In genomic region chr15:63504247-63504978, GRCh38 we compare ENCODE assay signal across 8 cellular contexts. TPM values are rescaled to one million over a fixed set of nuclear protein-coding genes. Genes with fewer than 3 reads are reported as not detected.
A peak's percentile ranks its signal among the peaks of the same experiment; 100 is the strongest.
DNase-seq lines count a peak whose midpoint lies in the region; ATAC-seq lines count a peak whose summit lies in the region.

A gene with protein sequence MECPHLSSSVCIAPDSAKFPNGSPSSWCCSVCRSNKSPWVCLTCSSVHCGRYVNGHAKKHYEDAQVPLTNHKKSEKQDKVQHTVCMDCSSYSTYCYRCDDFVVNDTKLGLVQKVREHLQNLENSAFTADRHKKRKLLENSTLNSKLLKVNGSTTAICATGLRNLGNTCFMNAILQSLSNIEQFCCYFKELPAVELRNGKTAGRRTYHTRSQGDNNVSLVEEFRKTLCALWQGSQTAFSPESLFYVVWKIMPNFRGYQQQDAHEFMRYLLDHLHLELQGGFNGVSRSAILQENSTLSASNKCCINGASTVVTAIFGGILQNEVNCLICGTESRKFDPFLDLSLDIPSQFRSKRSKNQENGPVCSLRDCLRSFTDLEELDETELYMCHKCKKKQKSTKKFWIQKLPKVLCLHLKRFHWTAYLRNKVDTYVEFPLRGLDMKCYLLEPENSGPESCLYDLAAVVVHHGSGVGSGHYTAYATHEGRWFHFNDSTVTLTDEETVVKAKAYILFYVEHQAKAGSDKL (plus strand): TSS chr15:63504593. CDS start chr15:63504740, 147 bp downstream.

- CTCF ChIA-PET in CD8-positive, alpha-beta memory T cell (lab: Charles Lee), result interaction anchor here (0.7 to 8.3 kb wide), 13 partner anchors 9 to 108 kb away, joined by 3 to 115 read pairs (median 5); no protein-coding TSS in a partner anchor

- peaks cover 0 to 3% (median 1%) of the 10 kb centered on the region in 5 donors for H3K9me3 Mint-ChIP-seq in CD8-positive, alpha-beta memory T cell

- H3K27me3 ChIP-seq in CD8-positive, alpha-beta memory T cell (ENCODE audit: insufficient read depth, low read length, poor library complexity, severe bottlenecking), result no peaks in the 10 kb centered on the region

- POLR2A ChIA-PET in CD8-positive, alpha-beta memory T cell (lab: Charles Lee), result interaction anchor here (0.5 to 4.6 kb wide), 16 partner anchors 9 to 589 kb away, joined by 3 to 48 read pairs (median 4); partner anchors contain the start of gene CIAO2A

- peak within 1 kb of the TSS; percentile 94 to 99 (median 98) for H3K4me3 Mint-ChIP-seq in CD8-positive, alpha-beta memory T cell

- peaks cover 78 to 81% (median 78%) of the 10 kb centered on the region in 3 donors for H3K4me1 Mint-ChIP-seq in CD8-positive, alpha-beta memory T cell

- peaks cover 80% of the 10 kb centered on the region for H3K4me1 ChIP-seq in CD8-positive, alpha-beta memory T cell (ENCODE audit: insufficient read depth, low read length)

- H3K36me3 ChIP-seq in CD8-positive, alpha-beta memory T cell (ENCODE audit: insufficient read depth, low read length), result no peaks in the 10 kb centered on the region

- no peaks in the 10 kb centered on the region for H3K27me3 Mint-ChIP-seq in CD8-positive, alpha-beta memory T cell

- no peaks in the 10 kb centered on the region for H3K9me3 ChIP-seq in CD8-positive, alpha-beta memory T cell (ENCODE audit: low read length)

- peak; percentile 49 for ATAC-seq in GM19467 (IDR thresholded peaks at IDR 0.05; ENCODE audit: unreplicated experiment)

- DNase-seq in CD8-positive, alpha-beta memory T cell, result peak; percentile 86 to 95 (median 92)
- peak; percentile 78 for DNase-seq in HS-5 (ENCODE audit: low read depth)
- peak; percentile 96 for DNase-seq in NK-92 treated with Interleukin-12 subunit alpha and Interleukin-12 subunit beta, amount 100 ng/mL, for 24 hours (lab: John Stamatoyannopoulos, UW)
- peak; percentile 99 for DNase-seq in activated CD8-positive, alpha-beta memory T cell treated with anti-CD3 and anti-CD28 coated beads for 24 hours
- peak; percentile 87 for DNase-seq in effector CD4-positive, alpha-beta T cell
- DNase-seq in medulla oblongata (ENCODE audit: extremely low spot score), result peak; percentile 94
- peak; percentile 84 to 91 (median 88) for DNase-seq in stimulated activated CD4-positive, alpha-beta T cell treated with anti-CD3 and anti-CD28 coated beads, TNF-alpha, amount 100 ng/mL, for 48 hours (ENCODE audit: low read depth in 3 of 3)

- peaks cover 0 to 14% (median 2%) of the 10 kb centered on the region in 3 donors for H3K36me3 Mint-ChIP-seq in CD8-positive, alpha-beta memory T cell

- H3K27ac Mint-ChIP-seq in CD8-positive, alpha-beta memory T cell, result peak within 1 kb of the TSS; percentile 96 to 100 (median 100)

- H3K4me3 ChIP-seq in CD8-positive, alpha-beta memory T cell (ENCODE audit: low read length), result peak within 1 kb of the TSS; percentile 90

- H3K27ac ChIP-seq in CD8-positive, alpha-beta memory T cell (ENCODE audit: low read depth, low read length), result peak within 1 kb of the TSS; percentile 96

RNA-seq across cellular contexts. Expression of the gene that starts here (rescaled TPM):
- 10 to 100 TPM; 36.6 to 38.0 TPM for total RNA-seq in CD8-positive, alpha-beta memory T cell
- 50.7 TPM for polyA plus RNA-seq in CD8-positive, alpha-beta memory T cell

Comparison
In these comparisons a context has a peak if more than half of its experiments do, and no peak if none do; other contexts are left out.
1. Peak in every context shown above with its lines: DNase-seq, ATAC-seq, H3K4me3 ChIP-seq and H3K27ac ChIP-seq.